Comparison of ENCODE assay signal across 1 cellular context in the genomic region with DNA sequence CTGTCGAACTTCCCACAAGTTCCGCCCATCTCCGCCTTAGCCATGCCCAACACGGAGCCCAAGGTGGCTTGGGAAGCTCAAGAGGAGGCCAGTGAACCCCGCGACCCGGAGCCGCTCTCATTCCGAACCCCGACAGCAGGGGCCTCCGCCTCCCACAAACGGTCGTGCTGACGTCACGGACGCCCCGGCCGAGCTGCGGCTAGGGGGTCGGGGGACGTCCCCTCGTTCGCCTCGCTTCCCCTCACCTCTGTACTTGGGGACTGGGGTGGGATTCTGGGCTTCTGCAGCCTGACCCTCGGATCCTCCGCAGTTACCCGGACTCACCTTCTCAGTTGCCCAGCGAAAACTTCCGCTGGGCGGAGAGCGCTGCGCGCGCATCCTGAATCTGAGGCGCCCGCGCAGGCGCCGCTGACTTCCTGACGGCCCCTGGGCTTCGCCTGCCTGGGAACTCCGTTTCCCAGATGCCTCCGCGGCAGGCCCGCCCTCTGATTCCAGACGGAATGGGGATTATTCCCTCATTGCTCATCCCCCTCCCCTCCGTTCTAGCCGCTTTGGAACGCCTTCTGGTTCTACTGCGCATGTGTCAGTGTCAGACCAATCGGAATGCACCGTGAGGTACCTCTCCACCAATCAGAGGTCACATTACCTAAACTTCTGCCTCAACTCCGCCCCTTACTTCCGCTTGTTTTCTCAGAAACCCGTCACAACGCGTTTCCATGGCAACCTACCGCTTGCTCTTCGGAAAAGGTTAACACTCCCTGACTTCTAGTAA.
TF ChIP-seq lines count a peak whose summit lies in the region.

A gene with protein sequence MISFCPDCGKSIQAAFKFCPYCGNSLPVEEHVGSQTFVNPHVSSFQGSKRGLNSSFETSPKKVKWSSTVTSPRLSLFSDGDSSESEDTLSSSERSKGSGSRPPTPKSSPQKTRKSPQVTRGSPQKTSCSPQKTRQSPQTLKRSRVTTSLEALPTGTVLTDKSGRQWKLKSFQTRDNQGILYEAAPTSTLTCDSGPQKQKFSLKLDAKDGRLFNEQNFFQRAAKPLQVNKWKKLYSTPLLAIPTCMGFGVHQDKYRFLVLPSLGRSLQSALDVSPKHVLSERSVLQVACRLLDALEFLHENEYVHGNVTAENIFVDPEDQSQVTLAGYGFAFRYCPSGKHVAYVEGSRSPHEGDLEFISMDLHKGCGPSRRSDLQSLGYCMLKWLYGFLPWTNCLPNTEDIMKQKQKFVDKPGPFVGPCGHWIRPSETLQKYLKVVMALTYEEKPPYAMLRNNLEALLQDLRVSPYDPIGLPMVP (minus strand): TSS at position 351 of the 772 bp plus-strand sequence. CDS start 9,210 bp downstream, outside the sequence.

TF ChIP-seq in HepG2, 621 proteins besides CTCF, POLR2A, EP300 and RAD21 (continued from another document and continues in another):
- TF ChIP-seq E2F1 (CRISPR knock-in tag; IDR thresholded peaks at IDR 0.05) (no peak; the same call in 1 of the 2 replicates), PAF1 (CRISPR knock-in tag; IDR thresholded peaks at IDR 0.05) (no peak), ZSCAN20 (CRISPR knock-in tag; IDR thresholded peaks at IDR 0.05; ENCODE audit: borderline replicate concordance) (0 out of 2 replicates have a peak, but pooled peaks have one; percentile 32), SNAI1 (CRISPR knock-in tag; IDR thresholded peaks at IDR 0.05; ENCODE audit: borderline replicate concordance) (no peak), PHF8 (CRISPR knock-in tag; IDR thresholded peaks at IDR 0.05) (peak; percentile 87), ZNF629 (CRISPR knock-in tag; conservative IDR thresholded peaks at IDR 0.05) (no peak), ZNF563 (CRISPR knock-in tag; IDR thresholded peaks at IDR 0.05) (no peak), SOX13 (IDR thresholded peaks at IDR 0.05) (no peak), SOX13 (CRISPR knock-in tag; conservative IDR thresholded peaks at IDR 0.05 in 1 of 2, IDR thresholded peaks at IDR 0.05 in 1 of 2) (no peak), REL (CRISPR knock-in tag; conservative IDR thresholded peaks at IDR 0.05) (no peak), SIN3A (IDR thresholded peaks at IDR 0.05; ENCODE audit: borderline replicate concordance, low read depth, low read length) (peak; percentile 65; the same call in 1 of the 2 replicates), PAWR (CRISPR knock-in tag; IDR thresholded peaks at IDR 0.05; ENCODE audit: borderline replicate concordance) (no peak), DMAP1 (CRISPR knock-in tag; IDR thresholded peaks at IDR 0.05) (no peak), KMT2B (CRISPR knock-in tag; IDR thresholded peaks at IDR 0.05) (peak; percentile 69; the same call in 1 of the 2 replicates), ARNT (IDR thresholded peaks at IDR 0.05) (no peak), ZNF576 (CRISPR knock-in tag; IDR thresholded peaks at IDR 0.05) (no peak), ZNF557 (CRISPR knock-in tag; IDR thresholded peaks at IDR 0.05) (no peak), ZNF614 (CRISPR knock-in tag; IDR thresholded peaks at IDR 0.05; ENCODE audit: borderline replicate concordance) (peak; percentile 21; the same call in 1 of the 2 replicates), ETV5 (CRISPR knock-in tag; IDR thresholded peaks at IDR 0.05; ENCODE audit: borderline replicate concordance) (peak; percentile 45; the same call in 1 of the 2 replicates), ZNF281 (CRISPR knock-in tag; IDR thresholded peaks at IDR 0.05; ENCODE audit: borderline replicate concordance) (no peak), ZNF598 (CRISPR knock-in tag; IDR thresholded peaks at IDR 0.05; ENCODE audit: borderline replicate concordance) (peak; percentile 18; the same call in 1 of the 2 replicates), ZNF136 (CRISPR knock-in tag; IDR thresholded peaks at IDR 0.05; ENCODE audit: low read depth) (no peak), DNMT3B (CRISPR knock-in tag; conservative IDR thresholded peaks at IDR 0.05) (no peak), ZNF431 (CRISPR knock-in tag; IDR thresholded peaks at IDR 0.05; ENCODE audit: borderline replicate concordance, low read depth) (no peak), KDM1A (CRISPR knock-in tag; IDR thresholded peaks at IDR 0.05) (no peak), RARA (CRISPR knock-in tag; IDR thresholded peaks at IDR 0.05) (no peak; the same call in 1 of the 2 replicates), ZNF33B (CRISPR knock-in tag; IDR thresholded peaks at IDR 0.05) (no peak), ZNF446 (CRISPR knock-in tag; IDR thresholded peaks at IDR 0.05) (no peak), ZNF737 (CRISPR knock-in tag; IDR thresholded peaks at IDR 0.05; ENCODE audit: borderline replicate concordance) (no peak), SRY (CRISPR knock-in tag; IDR thresholded peaks at IDR 0.05) (peak; percentile 61; the same call in 1 of the 2 replicates), ZFP82 (CRISPR knock-in tag; IDR thresholded peaks at IDR 0.05; ENCODE audit: borderline replicate concordance) (no peak)
- TF ChIP-seq, protein P1, sequence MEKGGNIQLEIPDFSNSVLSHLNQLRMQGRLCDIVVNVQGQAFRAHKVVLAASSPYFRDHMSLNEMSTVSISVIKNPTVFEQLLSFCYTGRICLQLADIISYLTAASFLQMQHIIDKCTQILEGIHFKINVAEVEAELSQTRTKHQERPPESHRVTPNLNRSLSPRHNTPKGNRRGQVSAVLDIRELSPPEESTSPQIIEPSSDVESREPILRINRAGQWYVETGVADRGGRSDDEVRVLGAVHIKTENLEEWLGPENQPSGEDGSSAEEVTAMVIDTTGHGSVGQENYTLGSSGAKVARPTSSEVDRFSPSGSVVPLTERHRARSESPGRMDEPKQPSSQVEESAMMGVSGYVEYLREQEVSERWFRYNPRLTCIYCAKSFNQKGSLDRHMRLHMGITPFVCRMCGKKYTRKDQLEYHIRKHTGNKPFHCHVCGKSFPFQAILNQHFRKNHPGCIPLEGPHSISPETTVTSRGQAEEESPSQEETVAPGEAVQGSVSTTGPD (CRISPR knock-in tag; IDR thresholded peaks at IDR 0.05): no peak
- TF ChIP-seq, protein P2, sequence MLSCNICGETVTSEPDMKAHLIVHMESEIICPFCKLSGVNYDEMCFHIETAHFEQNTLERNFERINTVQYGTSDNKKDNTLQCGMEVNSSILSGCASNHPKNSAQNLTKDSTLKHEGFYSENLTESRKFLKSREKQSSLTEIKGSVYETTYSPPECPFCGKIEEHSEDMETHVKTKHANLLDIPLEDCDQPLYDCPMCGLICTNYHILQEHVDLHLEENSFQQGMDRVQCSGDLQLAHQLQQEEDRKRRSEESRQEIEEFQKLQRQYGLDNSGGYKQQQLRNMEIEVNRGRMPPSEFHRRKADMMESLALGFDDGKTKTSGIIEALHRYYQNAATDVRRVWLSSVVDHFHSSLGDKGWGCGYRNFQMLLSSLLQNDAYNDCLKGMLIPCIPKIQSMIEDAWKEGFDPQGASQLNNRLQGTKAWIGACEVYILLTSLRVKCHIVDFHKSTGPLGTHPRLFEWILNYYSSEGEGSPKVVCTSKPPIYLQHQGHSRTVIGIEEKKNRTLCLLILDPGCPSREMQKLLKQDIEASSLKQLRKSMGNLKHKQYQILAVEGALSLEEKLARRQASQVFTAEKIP (CRISPR knock-in tag; IDR thresholded peaks at IDR 0.05; ENCODE audit: borderline replicate concordance): no peak
- TF ChIP-seq, protein P3, sequence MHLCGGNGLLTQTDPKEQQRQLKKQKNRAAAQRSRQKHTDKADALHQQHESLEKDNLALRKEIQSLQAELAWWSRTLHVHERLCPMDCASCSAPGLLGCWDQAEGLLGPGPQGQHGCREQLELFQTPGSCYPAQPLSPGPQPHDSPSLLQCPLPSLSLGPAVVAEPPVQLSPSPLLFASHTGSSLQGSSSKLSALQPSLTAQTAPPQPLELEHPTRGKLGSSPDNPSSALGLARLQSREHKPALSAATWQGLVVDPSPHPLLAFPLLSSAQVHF (CRISPR knock-in tag; IDR thresholded peaks at IDR 0.05): no peak
- TF ChIP-seq, protein P4, sequence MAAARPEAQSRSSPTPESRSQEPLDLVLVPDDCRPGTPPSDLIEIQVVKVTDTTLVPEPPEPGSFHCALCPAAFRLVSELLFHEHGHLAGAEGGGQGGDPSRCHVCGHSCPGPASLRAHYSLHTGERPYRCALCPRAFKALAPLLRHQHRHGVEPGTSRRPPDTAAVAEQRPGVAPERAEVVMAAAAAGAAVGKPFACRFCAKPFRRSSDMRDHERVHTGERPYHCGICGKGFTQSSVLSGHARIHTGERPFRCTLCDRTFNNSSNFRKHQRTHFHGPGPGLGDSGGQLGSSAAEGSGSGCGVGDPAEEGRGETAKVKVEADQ (CRISPR knock-in tag; IDR thresholded peaks at IDR 0.05; ENCODE audit: borderline replicate concordance): no peak
- TF ChIP-seq, protein P5, sequence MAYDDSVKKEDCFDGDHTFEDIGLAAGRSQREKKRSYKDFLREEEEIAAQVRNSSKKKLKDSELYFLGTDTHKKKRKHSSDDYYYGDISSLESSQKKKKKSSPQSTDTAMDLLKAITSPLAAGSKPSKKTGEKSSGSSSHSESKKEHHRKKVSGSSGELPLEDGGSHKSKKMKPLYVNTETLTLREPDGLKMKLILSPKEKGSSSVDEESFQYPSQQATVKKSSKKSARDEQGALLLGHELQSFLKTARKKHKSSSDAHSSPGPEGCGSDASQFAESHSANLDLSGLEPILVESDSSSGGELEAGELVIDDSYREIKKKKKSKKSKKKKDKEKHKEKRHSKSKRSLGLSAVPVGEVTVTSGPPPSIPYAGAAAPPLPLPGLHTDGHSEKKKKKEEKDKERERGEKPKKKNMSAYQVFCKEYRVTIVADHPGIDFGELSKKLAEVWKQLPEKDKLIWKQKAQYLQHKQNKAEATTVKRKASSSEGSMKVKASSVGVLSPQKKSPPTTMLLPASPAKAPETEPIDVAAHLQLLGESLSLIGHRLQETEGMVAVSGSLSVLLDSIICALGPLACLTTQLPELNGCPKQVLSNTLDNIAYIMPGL (CRISPR knock-in tag; IDR thresholded peaks at IDR 0.05; ENCODE audit: borderline replicate concordance in 1 of 2, low read depth in 1 of 2): 0 out of 4 replicates have a peak, but pooled peaks of 1 of the 2 experiments have one; percentile 36
- TF ChIP-seq, protein P6, sequence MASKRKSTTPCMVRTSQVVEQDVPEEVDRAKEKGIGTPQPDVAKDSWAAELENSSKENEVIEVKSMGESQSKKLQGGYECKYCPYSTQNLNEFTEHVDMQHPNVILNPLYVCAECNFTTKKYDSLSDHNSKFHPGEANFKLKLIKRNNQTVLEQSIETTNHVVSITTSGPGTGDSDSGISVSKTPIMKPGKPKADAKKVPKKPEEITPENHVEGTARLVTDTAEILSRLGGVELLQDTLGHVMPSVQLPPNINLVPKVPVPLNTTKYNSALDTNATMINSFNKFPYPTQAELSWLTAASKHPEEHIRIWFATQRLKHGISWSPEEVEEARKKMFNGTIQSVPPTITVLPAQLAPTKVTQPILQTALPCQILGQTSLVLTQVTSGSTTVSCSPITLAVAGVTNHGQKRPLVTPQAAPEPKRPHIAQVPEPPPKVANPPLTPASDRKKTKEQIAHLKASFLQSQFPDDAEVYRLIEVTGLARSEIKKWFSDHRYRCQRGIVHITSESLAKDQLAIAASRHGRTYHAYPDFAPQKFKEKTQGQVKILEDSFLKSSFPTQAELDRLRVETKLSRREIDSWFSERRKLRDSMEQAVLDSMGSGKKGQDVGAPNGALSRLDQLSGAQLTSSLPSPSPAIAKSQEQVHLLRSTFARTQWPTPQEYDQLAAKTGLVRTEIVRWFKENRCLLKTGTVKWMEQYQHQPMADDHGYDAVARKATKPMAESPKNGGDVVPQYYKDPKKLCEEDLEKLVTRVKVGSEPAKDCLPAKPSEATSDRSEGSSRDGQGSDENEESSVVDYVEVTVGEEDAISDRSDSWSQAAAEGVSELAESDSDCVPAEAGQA (IDR thresholded peaks at IDR 0.05; ENCODE audit: low read depth): no peak; the same call in 1 of the 2 replicates
- TF ChIP-seq, protein P6 (CRISPR knock-in tag; IDR thresholded peaks at IDR 0.05; ENCODE audit: borderline replicate concordance): no peak
